Comparison of ENCODE assay signal across 8 cellular contexts in the genomic region with DNA sequence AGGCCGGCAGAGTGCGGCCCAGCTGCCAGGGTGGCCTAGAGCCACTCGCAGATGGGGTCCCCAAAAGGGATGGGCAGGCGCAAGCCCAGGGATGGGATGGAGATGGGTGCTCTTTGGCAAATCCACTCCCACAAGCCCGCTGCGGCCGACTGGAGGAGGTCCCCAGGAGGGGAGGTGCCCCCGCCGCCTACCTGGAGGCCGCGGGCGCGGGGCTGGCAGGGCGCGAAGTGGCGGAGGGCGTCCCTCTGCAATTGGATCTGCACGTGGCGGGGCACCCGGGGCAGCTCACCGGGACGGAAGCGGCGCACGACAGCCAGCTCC. TPM values are rescaled to one million over a fixed set of nuclear protein-coding genes. Genes with fewer than 3 reads are reported as not detected.
DNase-seq lines count a peak whose midpoint lies in the region; ATAC-seq and TF ChIP-seq lines count a peak whose summit lies in the region.

No MANE protein-coding gene starts in this region.

- H3K27ac ChIP-seq in upper lobe of right lung = peak overlapping the region; percentile 92

- H3K4me3 ChIP-seq in AG04449 (ENCODE audit: low read depth, low read length) = peak overlapping the region; percentile 68
- peak overlapping the region; percentile 64 for H3K4me3 ChIP-seq in astrocyte of the cerebellum (ENCODE audit: low read depth, low read length)
- H3K4me3 ChIP-seq in lower leg skin (ENCODE audit: low read depth, poor library complexity, severe bottlenecking) = peak overlapping the region; percentile 51
- peak overlapping the region; percentile 66 for H3K4me3 ChIP-seq in upper lobe of right lung

- intact Hi-C loops in lower leg skin (cut with DNase I; ENCODE audit: low total_unique reads) (no loop called here), upper lobe of right lung (cut with DNase I) (no loop called here)

- peaks cover 31% of the 10 kb centered on the region for H3K4me1 ChIP-seq in upper lobe of right lung

- CTCF ChIA-PET in AG04449 (lab: Yijun Ruan, JAX) = interaction anchor here (0.8 to 20.5 kb wide), 14 partner anchors 10 to 181 kb away, joined by 3 to 300 read pairs (median 8); partner anchors contain the start of gene HOMEZ

- no peak for TF ChIP-seq CTCF in AG04449 (IDR thresholded peaks at IDR 0.05; ENCODE audit: insufficient read depth, low read length, missing control alignments)
- TF ChIP-seq CTCF in astrocyte of the cerebellum (IDR thresholded peaks at IDR 0.05; ENCODE audit: low read depth, low read length, missing control alignments) = no peak
- peak in 1 of 3 donors; percentile 18 for TF ChIP-seq CTCF in lower leg skin (IDR thresholded peaks at IDR 0.05)
- no peak for TF ChIP-seq CTCF in upper lobe of right lung (IDR thresholded peaks at IDR 0.05)

- DNase-seq in AG04449 (ENCODE audit: low read depth, low spot score) (no peak), astrocyte of the cerebellum (ENCODE audit: low read depth) (no peak), lower leg skin (ENCODE audit: low spot score in 2 of 2) (no peak), upper lobe of right lung (no peak), NCI-H69 (lab: John Stamatoyannopoulos, UW) (no peak), NCI-H1092 (lab: John Stamatoyannopoulos, UW) (no peak)

- no peaks in the 10 kb centered on the region for H3K9me3 ChIP-seq in upper lobe of right lung

- ATAC-seq in HG03457 (IDR thresholded peaks at IDR 0.05; ENCODE audit: unreplicated experiment) (peak; percentile 1), upper lobe of right lung (peak; percentile 5)

- in situ Hi-C loops in astrocyte of the cerebellum (cut with HindIII; ENCODE audit: low sequenced_read_pairs) = no loop called here

- H3K27me3 ChIP-seq in upper lobe of right lung = no peaks in the 10 kb centered on the region

- peaks cover 18% of the 10 kb centered on the region for H3K36me3 ChIP-seq in upper lobe of right lung

- POLR2A ChIA-PET in AG04449 (lab: Yijun Ruan, JAX) = interaction anchor here (1.0 to 2.7 kb wide), 3 partner anchors 13 to 19 kb away, joined by 3 to 34 read pairs (median 9); partner anchors contain the start of genes HOMEZ and PABPN1

- 0% methylated on average over 3 of the region's 25 CpGs; no CpG with 5 or more reads in 1 of the 2 donors for WGBS in lower leg skin, 2 donors

- TF ChIP-seq POLR2A in GM19193 (IDR thresholded peaks at IDR 0.05; ENCODE audit: extremely low read depth, insufficient read depth, insufficient read length) (peak; percentile 71), lower leg skin (IDR thresholded peaks at IDR 0.05) (no peak)

RNA-seq across cellular contexts. Expression of gene PPP1R3E, which starts 0.7 kb away (rescaled TPM):
- 10 to 100 TPM in 1 of 4 donors, 1 to 10 TPM in 3; 7.9 to 14.4 (median 8.6) TPM for total RNA-seq in lower leg skin
- total RNA-seq in upper lobe of right lung = 14.6 TPM

RNA-seq across cellular contexts. Expression of gene BCL2L2, which starts 4.7 kb away (rescaled TPM):
- total RNA-seq in lower leg skin (10 to 100 TPM; 41.5 to 72.2 (median 68.3) TPM), upper lobe of right lung (53.0 TPM)

RNA-seq across cellular contexts. Expression of gene HOMEZ, which starts 16.0 kb away (rescaled TPM):
- 1 to 10 TPM; 5.3 to 9.7 (median 8.5) TPM for total RNA-seq in lower leg skin
- 11.0 TPM for total RNA-seq in upper lobe of right lung

RNA-seq across cellular contexts. Expression of gene PABPN1, which starts 19.3 kb away (rescaled TPM):
- total RNA-seq in lower leg skin (10 to 100 TPM; 25.5 to 65.8 (median 39.9) TPM), upper lobe of right lung (118 TPM)

RNA-seq across cellular contexts. Expression of gene SLC22A17, which starts 50.8 kb away (rescaled TPM):
- total RNA-seq in lower leg skin (10 to 100 TPM; 16.1 to 33.0 (median 17.9) TPM), upper lobe of right lung (12.1 TPM)
